8 cellular contexts compared by ENCODE assay signal in genomic region chr11:93849751-93850584, GRCh38. TPM values are rescaled to one million over a fixed set of nuclear protein-coding genes. Genes with fewer than 3 reads are reported as not detected.
DNase-seq lines count a peak whose midpoint lies in the region; ATAC-seq and TF ChIP-seq lines count a peak whose summit lies in the region.

No MANE protein-coding gene starts in this region.

- H2AFZ ChIP-seq in PC-9 (peak overlapping the region; percentile 98), parathyroid adenoma (peak overlapping the region; percentile 91)

- H3K79me2 ChIP-seq in PC-9 (ENCODE audit: low read depth) (no peaks in the 10 kb centered on the region), parathyroid adenoma (no peaks in the 10 kb centered on the region)

- intact Hi-C loops in PC-9 (cut with micrococcal nuclease; ENCODE audit: unreplicated experiment) = no loop called here

- peak overlapping the region; percentile 11 for H3K9ac ChIP-seq in parathyroid adenoma

- H3K9me2 ChIP-seq in PC-9 (ENCODE audit: insufficient read depth) = peaks cover 3% of the 10 kb centered on the region; the same call in 1 of the 2 replicates

- DNase-seq in EH (ENCODE audit: low read depth) (peak; percentile 51), PC-9 (peak in 1 of 2 experiments; percentile 37), fibroblast of peridontal ligament (ENCODE audit: extremely low read depth) (peak; percentile 15), ureter (ENCODE audit: low spot score) (no peak), NCI-H187 treated with DMSO at 0.1 percent for 48 hours (lab: John Stamatoyannopoulos, UW) (no peak), GM13976 (ENCODE audit: low spot score) (no peak)

- H3F3A ChIP-seq in PC-9 (ENCODE audit: insufficient read depth, low read depth) = no peaks in the 10 kb centered on the region

- POLR2A ChIA-PET in PC-9 (lab: Charles Lee; ENCODE audit: unreplicated experiment) = interaction anchor here (0.6 kb wide), 1 partner anchor 690 kb away, joined by 9 read pairs; no protein-coding TSS in a partner anchor

- H3K36me3 ChIP-seq in PC-9 (ENCODE audit: low read depth) (no peaks in the 10 kb centered on the region), parathyroid adenoma (ENCODE audit: control insufficient read depth, insufficient read depth, low read length) (no peaks in the 10 kb centered on the region)

- H3K4me1 ChIP-seq in PC-9 (replicated peaks; ENCODE audit: insufficient read depth) (peaks cover 16% of the 10 kb centered on the region; the same call in 1 of the 2 replicates), parathyroid adenoma (no peaks in the 10 kb centered on the region)

- peak overlapping the region; percentile 98 for H3K4me2 ChIP-seq in PC-9
- H3K4me2 ChIP-seq in parathyroid adenoma (ENCODE audit: low read length) = peak overlapping the region; percentile 59

- no peak for ATAC-seq in GM21786 (IDR thresholded peaks at IDR 0.05; ENCODE audit: unreplicated experiment)

- BruUV-seq in PC-9 (replicated peaks; lab: Mats Ljungman, UMichigan) = no TSS peak

- CTCF ChIA-PET in PC-9 (lab: Charles Lee) = interaction anchor here (0.6 to 1.0 kb wide), 3 partner anchors 43 to 50 kb away, joined by 3 to 5 read pairs (median 4); no protein-coding TSS in a partner anchor

- no peaks in the 10 kb centered on the region for H3K27me3 ChIP-seq in PC-9 (ENCODE audit: insufficient read depth, low read depth)
- H3K27me3 ChIP-seq in parathyroid adenoma (ENCODE audit: control insufficient read depth, insufficient read depth, low read length) = no peaks in the 10 kb centered on the region

- no peaks in the 10 kb centered on the region for H4K20me1 ChIP-seq in PC-9 (ENCODE audit: insufficient read depth)

- TF ChIP-seq CTCF in PC-9 (conservative IDR thresholded peaks at IDR 0.05) (no peak; the same call in 1 of the 2 replicates), parathyroid adenoma (IDR thresholded peaks at IDR 0.05) (no peak), GM13976 (IDR thresholded peaks at IDR 0.05; ENCODE audit: borderline replicate concordance, control extremely low read depth, extremely low read depth, insufficient read depth, missing control alignments) (no peak)

- in situ Hi-C loops in GM13976 (cut with MboI; ENCODE audit: low sequenced_read_pairs, unreplicated experiment) = no loop called here

- H3K27ac ChIP-seq in PC-9 = no peak overlapping the region
- H3K27ac ChIP-seq in parathyroid adenoma = no peak overlapping the region

- H3K9me3 ChIP-seq in PC-9 (ENCODE audit: insufficient read depth, low read depth) (no peaks in the 10 kb centered on the region), parathyroid adenoma (ENCODE audit: control insufficient read depth, low read length) (no peaks in the 10 kb centered on the region)

- H3K4me3 ChIP-seq in PC-9 (peak overlapping the region; percentile 70), parathyroid adenoma (ENCODE audit: low read depth, low read length) (peak overlapping the region; percentile 46)

RNA-seq across cellular contexts. Expression of gene VSTM5, which starts 0.5 kb away (rescaled TPM):
- total RNA-seq in PC-9 (2021) (0.81 and 1.2 TPM in 2 replicates), ureter (1.4 TPM)

Comparison
In these comparisons a context has a peak if more than half of its experiments do, and no peak if none do; other contexts are left out.
1. DNase-seq: peak in EH (single experiment) and fibroblast of peridontal ligament (single experiment); none in ureter (single experiment), NCI-H187 treated with DMSO at 0.1 percent for 48 hours (single experiment) and GM13976 (single experiment).